Comparison of ENCODE assay signal across 31 cellular contexts in the genomic region with DNA sequence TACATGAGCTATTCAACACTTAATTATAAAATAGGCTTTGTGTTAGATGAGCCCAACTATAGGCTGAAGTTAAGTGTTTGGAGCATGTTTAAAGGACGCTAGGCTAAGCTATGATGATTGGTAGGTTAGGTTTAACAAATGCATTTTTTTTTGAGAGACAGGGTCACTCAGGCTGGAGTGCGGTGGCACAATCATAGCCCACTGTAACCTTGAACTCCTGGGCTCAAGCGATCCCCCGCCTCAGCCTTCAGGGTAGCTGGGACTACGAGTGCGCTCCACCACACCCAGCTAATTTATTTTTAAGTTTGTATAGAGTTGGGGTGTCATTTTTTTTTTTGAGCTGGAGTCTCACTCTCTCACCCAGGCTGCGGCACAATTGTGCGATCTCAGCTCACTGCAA. TPM values are rescaled to one million over a fixed set of nuclear protein-coding genes. Genes with fewer than 3 reads are reported as not detected.
"Had no signal": no experiment of that assay in that cellular context is flagged by ENCODE, and none has a peak within 500 bp of the region (broad histone marks: within the 10 kb centered on the region; RNA-seq: fewer than 3 reads in every experiment).

No MANE protein-coding gene starts in this region.

- H3K4me3 ChIP-seq: stomach, suprapubic skin, testis, thoracic aorta, thyroid gland, tibial artery, tibial nerve, transverse colon, upper lobe of left lung, upper lobe of right lung, uterus, vagina had no signal

- FAIRE-seq: urothelium cell line had no signal

- H3K4me1 ChIP-seq: testis, tibial artery, tibial nerve, upper lobe of right lung, uterus, vagina had no signal

- H3K9me3 ChIP-seq: stomach, suprapubic skin, testis, thoracic aorta, thyroid gland, tibial artery, tibial nerve, transverse colon, upper lobe of left lung, upper lobe of right lung, uterus, vagina had no signal

- ATAC-seq: stimulated activated effector memory CD8-positive, alpha-beta T cell treated with anti-CD3 and anti-CD28 coated beads, Interleukin-12 subunit alpha, Interleukin-12 subunit beta, amount 100 ng/mL, for 72 hours; stimulated activated memory B cell treated with anti-CD40 and anti-IgM and Interleukin-4, amounts not matched to agents 10 μg/mL and 1 μg/mL and 100 μg/mL, for 72 hours; stimulated activated naive B cell treated with anti-CD40 and anti-IgM and Interleukin-4, amounts not matched to agents 10 μg/mL and 1 μg/mL and 100 μg/mL, for 72 hours; stimulated activated naive CD8-positive, alpha-beta T cell treated with anti-CD3 and anti-CD28 coated beads, Interleukin-15, amount 100 ng/mL, for 72 hours; stimulated activated naive CD8-positive, alpha-beta T cell treated with anti-CD3 and anti-CD28 coated beads, Interleukin-15, Interleukin-2, amounts not matched to agents 100 U/mL and 50 U/mL, for 24 hours; upper lobe of right lung had no signal

- H3K36me3 ChIP-seq: stomach, suprapubic skin, thoracic aorta, thyroid gland, tibial artery, tibial nerve, transverse colon, upper lobe of left lung, upper lobe of right lung, uterus, vagina had no signal

- H3K27me3 ChIP-seq: stomach, suprapubic skin, testis, thyroid gland, tibial artery, tibial nerve, transverse colon, upper lobe of left lung, upper lobe of right lung, uterus, vagina had no signal

- DNase-seq: stimulated activated CD4-positive, alpha-beta T cell treated with anti-CD3 and anti-CD28 coated beads, Interleukin-2, amount 100 ng/mL, for 48 hours; stimulated activated CD4-positive, alpha-beta T cell treated with anti-CD3 and anti-CD28 coated beads, Interleukin-4, amount 100 ng/mL, for 1 hour; stimulated activated CD4-positive, alpha-beta T cell treated with anti-CD3 and anti-CD28 coated beads, Interleukin-4, amount 100 ng/mL, for 24 hours; stimulated activated CD4-positive, alpha-beta T cell treated with anti-CD3 and anti-CD28 coated beads, Interleukin-4, amount 100 ng/mL, for 4 hours; stimulated activated CD8-positive, alpha-beta memory T cell treated with anti-CD3 and anti-CD28 coated beads, Interleukin-4, amount 100 ng/mL, for 48 hours; stimulated activated naive B cell treated with anti-CD40 and anti-IgM and Interleukin-4, amounts not matched to agents 10 μg/mL and 1 μg/mL and 100 μg/mL, for 72 hours; stimulated activated naive CD4-positive, alpha-beta T cell; stimulated activated naive CD4-positive, alpha-beta T cell treated with Interleukin-2 at 50 U/mL for 16 hours; stimulated activated naive CD8-positive, alpha-beta T cell treated with anti-CD3 and anti-CD28 coated beads, Interleukin-15, amount 100 ng/mL, for 72 hours; stimulated activated naive CD8-positive, alpha-beta T cell treated with anti-CD3 and anti-CD28 coated beads, Interleukin-15, Interleukin-2, amounts not matched to agents 100 U/mL and 50 U/mL, for 24 hours; stomach; substantia nigra; testis; thyroid gland; tibial artery; transverse colon; trophoblast cell; upper lobe of left lung; upper lobe of right lung; uterus had no signal

- H3K27ac ChIP-seq: stomach, suprapubic skin, testis, thoracic aorta, tibial artery, tibial nerve, transverse colon, upper lobe of left lung, upper lobe of right lung, uterus, vagina had no signal

RNA-seq across cellular contexts. Expression of a gene that starts 45.3 kb away (rescaled TPM):
- total RNA-seq: stomach, suprapubic skin, temporal lobe, thoracic aorta, upper lobe of right lung, urinary bladder had no signal
- polyA plus RNA-seq: stomach had no signal

RNA-seq across cellular contexts. Expression of a gene that starts 50.9 kb away (rescaled TPM):
- total RNA-seq: stomach, subcutaneous adipose tissue, suprapubic skin, thoracic aorta, tibial nerve, transverse colon, upper lobe of right lung, ureter, urinary bladder, vagina had no signal
- polyA plus RNA-seq: stomach, urinary bladder had no signal
